Comparison of ENCODE assay signal across 8 cellular contexts in the genomic region with DNA sequence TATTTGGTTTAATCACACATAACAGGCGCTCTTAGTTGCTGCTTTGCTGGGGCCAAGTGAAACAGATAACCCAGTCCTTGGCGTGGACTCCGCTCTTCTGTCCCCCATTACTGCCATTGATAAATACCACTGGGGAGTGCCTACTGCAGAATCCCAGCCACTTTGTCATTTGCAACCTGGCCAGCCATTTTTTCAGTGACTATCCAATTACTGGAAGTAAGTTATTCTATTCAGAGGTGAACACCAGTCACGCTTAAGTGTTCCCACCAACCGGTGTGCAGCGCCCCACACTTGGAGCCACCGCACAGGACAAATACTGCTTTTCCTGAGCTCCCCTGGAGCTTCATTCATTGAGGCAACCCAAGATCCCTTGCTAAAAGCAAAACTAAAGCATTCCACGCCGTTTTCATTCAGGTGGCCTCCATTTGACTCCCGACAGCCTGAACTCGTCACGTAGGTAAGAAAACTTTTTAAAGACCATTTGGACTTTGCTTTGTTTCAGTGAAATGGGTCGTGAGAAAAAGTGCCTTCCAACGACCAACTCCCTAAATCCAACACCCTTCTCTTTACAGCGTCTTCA. TPM values are rescaled to one million over a fixed set of nuclear protein-coding genes. Genes with fewer than 3 reads are reported as not detected.
DNase-seq lines count a peak whose midpoint lies in the region; ATAC-seq, FAIRE-seq and TF ChIP-seq lines count a peak whose summit lies in the region.

No MANE protein-coding gene starts in this region.

- 15% methylated on average over 15 of the region's 15 CpGs; no CpG with 5 or more reads in 1 of the 2 experiments for WGBS in H1 (ENCODE audit: extremely low coverage in 1 of 2, insufficient coverage in 1 of 2, insufficient read length in 1 of 2, insufficient replicate concordance in 2 of 2, low coverage in 1 of 2, low lambda C conversion rate in 2 of 2, missing lambda C conversion rate in 1 of 2), 2 experiments
- WGBS in neuronal stem cell (ENCODE audit: extremely low coverage in 2 of 2, insufficient read length in 2 of 2, insufficient replicate concordance in 1 of 2), 2 donors: 100% methylated on average over 1 of the region's 15 CpGs; no CpG with 5 or more reads in 1 of the 2 donors

- no peaks in the 10 kb centered on the region for H3K27me3 Mint-ChIP-seq in Calu3 (ENCODE audit: unreplicated experiment)

- TF ChIP-seq POLR2A in H1 (IDR thresholded peaks at IDR 0.05; ENCODE audit: control extremely low read depth in 1 of 2, low read depth in 2 of 2, low read length in 2 of 2): no peak

- TF ChIP-seq EP300 in H1 (IDR thresholded peaks at IDR 0.05; ENCODE audit: borderline replicate concordance in 1 of 2, low read depth in 2 of 2, low read length in 2 of 2): no peak

- H4K8ac ChIP-seq in H1 (ENCODE audit: extremely low read depth, insufficient read depth, low read length): no peak overlapping the region
- H4K8ac ChIP-seq in neuronal stem cell (ENCODE audit: low read depth, low read length): no peak overlapping the region

- H3K79me1 ChIP-seq in H1 (ENCODE audit: low read depth, low read length) (peaks cover 12% of the 10 kb centered on the region), neuronal stem cell (ENCODE audit: low read depth, low read length) (peaks cover 18% of the 10 kb centered on the region)

- H3K4me1 ChIP-seq in NT2/D1 (ENCODE audit: insufficient read depth, insufficient read length) (peaks cover 14% of the 10 kb centered on the region), H1 (replicated peaks in 1 of 4; ENCODE audit: control insufficient read depth in 3 of 4, insufficient read depth in 4 of 4, low read length in 3 of 4) (peaks cover 29 to 46% (median 32%) of the 10 kb centered on the region in 4 experiments), neuronal stem cell (ENCODE audit: control insufficient read depth in 2 of 2, insufficient read depth in 1 of 2, low read depth in 1 of 2, low read length in 2 of 2) (peaks cover 18 to 36% of the 10 kb centered on the region in 2 donors)

- H3K36me3 ChIP-seq in NT2/D1 (ENCODE audit: insufficient read depth, insufficient read length, low read length) (no peaks in the 10 kb centered on the region), H1 (ENCODE audit: control insufficient read depth in 2 of 4, insufficient read depth in 4 of 4, low read length in 3 of 4) (no peaks in the 10 kb centered on the region), neuronal stem cell (replicated peaks in 1 of 2; ENCODE audit: control insufficient read depth in 2 of 2, insufficient read depth in 2 of 2, low read length in 2 of 2) (no peaks in the 10 kb centered on the region)

- H2BK120ac ChIP-seq in H1 (replicated peaks; ENCODE audit: low read depth, low read length): no peak overlapping the region
- no peak overlapping the region for H2BK120ac ChIP-seq in neuronal stem cell (ENCODE audit: low read depth, low read length)

- peak overlapping the region; percentile 89 for H3K4me3 ChIP-seq in NT2/D1 (ENCODE audit: insufficient read length, low read depth)
- peak overlapping the region; percentile 63 to 85 (median 76) for H3K4me3 ChIP-seq in H1 (ENCODE audit: extremely low read depth in 1 of 4, insufficient read depth in 2 of 4, low read depth in 3 of 4, low read length in 4 of 4)
- H3K4me3 ChIP-seq in neuronal stem cell (ENCODE audit: low read length in 2 of 2): peak overlapping the region; percentile 66 to 97

- H3K79me2 ChIP-seq in H1 (ENCODE audit: control insufficient read depth in 1 of 2, insufficient read depth in 2 of 2, low read length in 2 of 2): peaks cover 49 to 59% of the 10 kb centered on the region in 2 experiments

- no peaks in the 10 kb centered on the region for H3K9me3 Mint-ChIP-seq in Calu3 (ENCODE audit: low read depth, unreplicated experiment)

- no peak for TF ChIP-seq RAD21 in H1 (IDR thresholded peaks at IDR 0.05 in 1 of 2, conservative IDR thresholded peaks at IDR 0.05 in 1 of 2; ENCODE audit: low read depth in 2 of 2, low read length in 2 of 2)

- H3K4me1 Mint-ChIP-seq in Calu3 (ENCODE audit: low read depth, unreplicated experiment): peaks cover 53% of the 10 kb centered on the region

- peaks cover 12% of the 10 kb centered on the region for H3K27me3 ChIP-seq in NT2/D1 (ENCODE audit: insufficient read depth, insufficient read length)
- H3K27me3 ChIP-seq in H1 (replicated peaks in 1 of 4; ENCODE audit: control insufficient read depth in 3 of 4, extremely low read depth in 1 of 4, insufficient read depth in 3 of 4, low read length in 3 of 4): peaks cover 0 to 7% (median 2%) of the 10 kb centered on the region in 4 experiments; a peak in 3 of 7 replicates
- H3K27me3 ChIP-seq in neuronal stem cell (ENCODE audit: control insufficient read depth in 3 of 3, insufficient read depth in 3 of 3, low read depth in 1 of 3, low read length in 3 of 3): peaks cover 0 to 7% (median 6%) of the 10 kb centered on the region in 3 experiments

- intact Hi-C loops in Calu3 (cut with micrococcal nuclease; ENCODE audit: unreplicated experiment): loop anchor here (5.0 to 10.0 kb wide), 2 partner anchors 50 to 133 kb away; a partner anchor contains a TSS

- no peak overlapping the region for H4K5ac ChIP-seq in H1 (ENCODE audit: insufficient read length, low read depth, low read length)

- H4K91ac ChIP-seq in H1 (replicated peaks; ENCODE audit: insufficient read length, low read length) (peak overlapping the region; percentile 15), neuronal stem cell (ENCODE audit: low read depth, low read length, poor library complexity) (no peak overlapping the region)

- H3K9ac ChIP-seq in NT2/D1 (ENCODE audit: insufficient read length, low read depth) (peak overlapping the region; percentile 93), H1 (replicated peaks in 1 of 4; ENCODE audit: extremely low read depth in 1 of 4, low read depth in 3 of 4, low read length in 3 of 4) (peak overlapping the region in 3 of 4 experiments; percentile 72 to 78 (median 75); a peak in 6 of 7 replicates), neuronal stem cell (ENCODE audit: low read depth, low read length, poor library complexity) (peak overlapping the region; percentile 87)

- peak overlapping the region; percentile 88 to 99 for H3K4me2 ChIP-seq in H1 (ENCODE audit: insufficient read depth in 1 of 2, low read depth in 2 of 2, low read length in 2 of 2)
- peak overlapping the region; percentile 94 for H3K4me2 ChIP-seq in neuronal stem cell (ENCODE audit: insufficient read depth, low read length, poor library complexity, severe bottlenecking)

- peaks cover 7% of the 10 kb centered on the region for H3K23me2 ChIP-seq in H1 (ENCODE audit: low read depth, low read length)

- POLR2A ChIA-PET in H1 (lab: Charles Lee; ENCODE audit: partially characterized antibody): interaction anchor here (1.1 to 1.8 kb wide), 7 partner anchors 12 to 47 kb away, joined by 3 to 7 read pairs (median 4); no protein-coding TSS in a partner anchor

- peak overlapping the region; percentile 53 for H3K14ac ChIP-seq in H1 (ENCODE audit: insufficient read length)
- no peak overlapping the region for H3K14ac ChIP-seq in neuronal stem cell (ENCODE audit: low read length)

- no peak overlapping the region for H2AFZ ChIP-seq in H1 (ENCODE audit: low read length)
- no peak overlapping the region for H2AFZ ChIP-seq in neuronal stem cell (ENCODE audit: low read length)

- TSS peak; percentile 43 for BruUV-seq in Calu3 (replicated peaks; lab: Mats Ljungman, UMichigan)

- H2AK5ac ChIP-seq in H1 (ENCODE audit: low read depth, low read length) (no peak overlapping the region), neuronal stem cell (ENCODE audit: low read depth, low read length) (no peak overlapping the region)

- peak overlapping the region; percentile 10 for H3K4ac ChIP-seq in H1 (replicated peaks; ENCODE audit: insufficient read length, low read depth, low read length)
- H3K4ac ChIP-seq in neuronal stem cell (ENCODE audit: low read length): no peak overlapping the region

- H4K20me1 ChIP-seq in H1 (replicated peaks in 1 of 2; ENCODE audit: control insufficient read depth in 1 of 2, insufficient read depth in 2 of 2, low read length in 2 of 2): peaks cover 29 to 40% of the 10 kb centered on the region in 2 experiments

- peak overlapping the region; percentile 99 for H3K4me3 Mint-ChIP-seq in Calu3 (ENCODE audit: low read depth, unreplicated experiment)

- ATAC-seq in HG03108 (IDR thresholded peaks at IDR 0.05; ENCODE audit: unreplicated experiment): no peak
- no peak for ATAC-seq in HG03469 (IDR thresholded peaks at IDR 0.05; ENCODE audit: unreplicated experiment)
- ATAC-seq in GM21515 (IDR thresholded peaks at IDR 0.05; ENCODE audit: unreplicated experiment): no peak

- peaks cover 44% of the 10 kb centered on the region for H3K36me3 Mint-ChIP-seq in Calu3 (ENCODE audit: insufficient read depth, unreplicated experiment)

- TF ChIP-seq CTCF in Calu3 (IDR thresholded peaks at IDR 0.05; ENCODE audit: unreplicated experiment) (no peak), H1 (IDR thresholded peaks at IDR 0.05; ENCODE audit: control extremely low read depth in 1 of 3, insufficient read depth in 1 of 3, low read depth in 1 of 3, low read length in 3 of 3) (no peak)

- H3K27ac Mint-ChIP-seq in Calu3 (ENCODE audit: unreplicated experiment): peak overlapping the region; percentile 86

- H3K9me3 ChIP-seq in NT2/D1 (ENCODE audit: insufficient read depth, low read length): no peaks in the 10 kb centered on the region
- no peaks in the 10 kb centered on the region for H3K9me3 ChIP-seq in H1 (ENCODE audit: insufficient read depth in 2 of 2, low read depth in 1 of 2, low read length in 1 of 2)
- H3K9me3 ChIP-seq in neuronal stem cell (replicated peaks in 1 of 2; ENCODE audit: control insufficient read depth in 2 of 2, insufficient read depth in 1 of 2, low read depth in 1 of 2, low read length in 2 of 2): no peaks in the 10 kb centered on the region

- no peak for DNase-seq in Calu3
- DNase-seq in NT2/D1 (ENCODE audit: low read depth, low spot score): no peak
- DNase-seq in H1 (ENCODE audit: low read depth in 1 of 2, low spot score in 2 of 2): no peak
- no peak for DNase-seq in neuronal stem cell (ENCODE audit: low spot score)
- DNase-seq in mucosa of gallbladder (ENCODE audit: low spot score): no peak

- no peak overlapping the region for H3K27ac ChIP-seq in H1 (ENCODE audit: low read depth, low read length)
- H3K27ac ChIP-seq in neuronal stem cell (replicated peaks; ENCODE audit: low read length): no peak overlapping the region

- no peak overlapping the region for H2BK20ac ChIP-seq in H1 (ENCODE audit: low read length)

- no peak overlapping the region for H3K56ac ChIP-seq in H1 (replicated peaks; ENCODE audit: insufficient read length, low read depth, low read length)

- peak overlapping the region; percentile 64 for H3K18ac ChIP-seq in H1 (ENCODE audit: extremely low read depth, low read length)
- H3K18ac ChIP-seq in neuronal stem cell (ENCODE audit: low read length): no peak overlapping the region

- H2BK5ac ChIP-seq in H1 (ENCODE audit: low read depth, low read length) (no peak overlapping the region; the same call in 1 of the 2 replicates), neuronal stem cell (ENCODE audit: low read length) (no peak overlapping the region)

- H3K23ac ChIP-seq in H1 (ENCODE audit: insufficient read length) (no peak overlapping the region), neuronal stem cell (ENCODE audit: low read depth, low read length, poor library complexity) (no peak overlapping the region)

- 0 out of 2 replicates have a peak overlapping the region, but pooled peaks have one; percentile 65 for H2BK15ac ChIP-seq in H1 (ENCODE audit: low read length)
- H2BK15ac ChIP-seq in neuronal stem cell (ENCODE audit: low read length): no peak overlapping the region

- H2BK12ac ChIP-seq in H1 (ENCODE audit: low read depth, low read length) (0 out of 2 replicates have a peak overlapping the region, but pooled peaks have one; percentile 77), neuronal stem cell (ENCODE audit: low read length) (no peak overlapping the region)

- CTCF ChIA-PET in Calu3 (lab: Charles Lee): interaction anchor here (0.5 to 2.5 kb wide), 5 partner anchors 9 to 433 kb away, joined by 3 to 7 read pairs (median 5); no protein-coding TSS in a partner anchor
- CTCF ChIA-PET in H1 (lab: Charles Lee; ENCODE audit: partially characterized antibody): interaction anchor here (1.2 to 3.5 kb wide), 4 partner anchors 21 to 80 kb away, joined by 3 to 25 read pairs (median 10); no protein-coding TSS in a partner anchor

- FAIRE-seq in H1 (lab: Jason Lieb, UNC): no peak

RNA-seq across cellular contexts. Expression of a gene that starts 1.8 kb away (rescaled TPM):
- total RNA-seq in Calu3 (2022): 126 and 165 TPM in 2 replicates
- 208 and 211 TPM in 2 replicates for total RNA-seq in H1 (2021; fragmentation: NEBNext Ultra II Directional; extraction: Animal tissue kit (Norgen Biotek cat#: 25700))
- 21.3 and 22.8 TPM in 2 replicates for polyA plus RNA-seq in H1 (2011; rRNA removed)
- 30.9 TPM for polyA plus RNA-seq in H1 (2011; cell fraction: cytosol; rRNA removed)
- 117 TPM for polyA plus RNA-seq in H1 (2011; cell fraction: nucleus; rRNA removed)
- polyA plus RNA-seq in H1 (2012, experiment 1 of 2): 91.3 to 141 TPM (median 111 TPM) in 4 replicates
- 7.7 TPM for polyA plus RNA-seq in H1 (2012, experiment 2 of 2)
- polyA plus RNA-seq in H1 (2013, experiment 1 of 2): 77.1 TPM
- 78.8 TPM for polyA plus RNA-seq in H1 (2013, experiment 2 of 2)
- polyA minus RNA-seq in H1 (2011; rRNA and poly(A)+ RNA removed): 157 and 170 TPM in 2 replicates
- polyA minus RNA-seq in H1 (2011; cell fraction: cytosol; rRNA and poly(A)+ RNA removed): 41.6 TPM
- 170 TPM for polyA minus RNA-seq in H1 (2011; cell fraction: nucleus; rRNA and poly(A)+ RNA removed)
- polyA plus RNA-seq in neuronal stem cell (2013, experiment 1 of 2): 54.4 TPM
- polyA plus RNA-seq in neuronal stem cell (2013, experiment 2 of 2): 53.1 TPM
- total RNA-seq in mucosa of gallbladder: 108 TPM
